Comparison of ENCODE assay signal across 30 cellular contexts in the genomic region with DNA sequence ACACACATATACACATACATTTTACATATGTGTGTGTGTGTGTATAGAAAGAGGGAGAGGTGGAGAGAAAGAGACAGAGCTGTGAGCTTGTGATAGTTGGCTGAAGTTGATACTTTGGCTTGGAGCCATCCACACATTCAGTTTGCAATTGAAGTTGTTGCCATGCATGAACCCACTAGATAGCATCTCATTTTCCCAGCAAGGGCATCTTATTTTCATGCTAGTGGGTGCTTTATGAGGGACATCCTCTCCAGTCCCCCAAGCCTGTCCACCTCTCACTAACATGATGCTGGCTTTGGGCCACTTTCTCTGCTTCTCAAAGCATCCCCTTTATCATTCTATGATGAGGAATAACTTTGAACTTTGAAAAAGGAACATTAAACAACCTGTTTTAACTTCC.
"Had no signal": no experiment of that assay in that cellular context is flagged by ENCODE, and none has a peak within 500 bp of the region (broad histone marks: within the 10 kb centered on the region; RNA-seq: fewer than 3 reads in every experiment).

No MANE protein-coding gene starts in this region.

- H3K36me3 ChIP-seq: cardiac muscle cell, esophagus squamous epithelium, WERI-Rb-1 had no signal

- ATAC-seq: activated CD8-positive, alpha-beta T cell treated with anti-CD3 and anti-CD28 coated beads for 36 hours; activated T-cell treated with anti-CD3 and anti-CD28 coated beads, Interleukin-2, amount 50 U/mL, for 4 hours; activated T-helper 17 cell treated with anti-CD3 and anti-CD28 coated beads, Interleukin-2, amount 50 U/mL, for 72 hours; effector memory CD8-positive, alpha-beta T cell; T-helper 17 cell had no signal

- FAIRE-seq: astrocyte, colon, endothelial cell of umbilical vein, frontal cortex had no signal

- DNase-seq: activated B cell treated with CpG ODN at 0.5 μM for 24 hours; activated CD4-positive, alpha-beta T cell treated with anti-CD3 and anti-CD28 coated beads for 48 hours; activated CD4-positive, alpha-beta T cell treated with anti-CD3 and anti-CD28 coated beads, Interleukin-2, amount 50 U/mL, for 1 hour; activated CD4-positive, alpha-beta T cell treated with anti-CD3 and anti-CD28 coated beads, Interleukin-2, amount 50 U/mL, for 48 hours; activated CD8-positive, alpha-beta memory T cell treated with anti-CD3 and anti-CD28 coated beads for 24 hours; activated CD8-positive, alpha-beta T cell treated with anti-CD3 and anti-CD28 coated beads for 36 hours; activated effector memory CD4-positive, alpha-beta T cell treated with Interleukin-2 at 50 U/mL for 16 hours; activated gamma-delta T cell treated with Interleukin-2 at 50 U/mL for 16 hours; activated naive CD4-positive, alpha-beta T cell treated with anti-CD3 and anti-CD28 coated beads, Interleukin-2, amount 50 U/mL, for 16 hours; activated naive CD4-positive, alpha-beta T cell treated with Interleukin-2 at 50 U/mL for 16 hours; activated T-cell treated with anti-CD3 and anti-CD28 coated beads, Interleukin-2, amount 50 U/mL, for 4 hours; amniotic stem cell; central memory CD4-positive, alpha-beta T cell; cortex of kidney; dermis blood vessel endothelial cell; effector CD4-positive, alpha-beta T cell; effector memory CD8-positive, alpha-beta T cell; esophagus squamous epithelium; head of caudate nucleus; hippocampal formation; T-helper 17 cell; T1000; WERI-Rb-1 had no signal

- H3K9me3 ChIP-seq: esophagus squamous epithelium had no signal

- H3K27ac ChIP-seq: cardiac muscle cell, epithelial cell of prostate, esophagus squamous epithelium, WERI-Rb-1 had no signal

- H3K27me3 ChIP-seq: cardiac muscle cell, esophagus squamous epithelium had no signal

- H3K4me3 ChIP-seq: cardiac muscle cell, esophagus squamous epithelium had no signal
